Comparison of ENCODE assay signal across 22 cellular contexts in the genomic region with DNA sequence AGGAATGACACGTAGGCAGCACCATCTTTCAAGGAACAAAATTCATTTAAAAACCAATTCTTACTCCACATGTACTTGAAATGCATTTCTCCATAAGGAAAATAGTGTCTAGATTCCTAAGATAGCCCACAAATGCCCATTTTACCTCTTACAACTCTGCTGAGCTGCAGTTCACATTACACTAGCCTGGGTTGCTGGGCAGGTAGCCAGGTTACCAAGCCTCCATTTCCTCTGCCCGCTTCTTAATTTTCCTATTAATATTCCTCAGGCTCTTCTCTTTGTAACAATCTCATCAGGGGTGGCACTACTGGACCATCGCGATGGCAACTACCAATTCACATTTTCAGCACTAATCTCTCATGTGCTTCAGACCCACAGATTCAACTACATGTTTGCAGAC. TPM values are rescaled to one million over a fixed set of nuclear protein-coding genes. Genes with fewer than 3 reads are reported as not detected.
DNase-seq lines count a peak whose midpoint lies in the region; ATAC-seq and TF ChIP-seq lines count a peak whose summit lies in the region.
"Had no signal": no experiment of that assay in that cellular context is flagged by ENCODE, and none has a peak within 500 bp of the region (broad histone marks: within the 10 kb centered on the region; RNA-seq: fewer than 3 reads in every experiment).

No MANE protein-coding gene starts in this region.

- H3K27ac Mint-ChIP-seq in activated CD4-positive, alpha-beta T cell treated with anti-CD3 and anti-CD28 coated beads, Interleukin-2, amount 10 ng/mL, durations not matched to agents 24 days and 14 days, result no peak overlapping the region
- H3K27ac Mint-ChIP-seq: activated naive CD4-positive, alpha-beta T cell treated with anti-CD3 and anti-CD28 coated beads, Interleukin-2, amount 10 ng/mL, durations not matched to agents 7 days and 5 days; stimulated activated naive B cell treated with anti-CD40 and anti-IgM and Interleukin-4, amounts not matched to agents 10 μg/mL and 1 μg/mL and 100 μg/mL, for 72 hours had no signal

- ATAC-seq in left cardiac atrium (no peak), left ventricle myocardium superior (peak; percentile 15)
- ATAC-seq: stimulated activated naive B cell treated with anti-CD40 and anti-IgM and Interleukin-4, amounts not matched to agents 10 μg/mL and 1 μg/mL and 100 μg/mL, for 72 hours had no signal

- peaks cover 17% of the 10 kb centered on the region for H3K36me3 Mint-ChIP-seq in activated CD4-positive, alpha-beta T cell treated with anti-CD3 and anti-CD28 coated beads, Interleukin-2, amount 10 ng/mL, durations not matched to agents 24 days and 14 days (ENCODE audit: low read depth)
- H3K36me3 Mint-ChIP-seq: stimulated activated naive B cell treated with anti-CD40 and anti-IgM and Interleukin-4, amounts not matched to agents 10 μg/mL and 1 μg/mL and 100 μg/mL, for 72 hours had no signal

- H3K27ac ChIP-seq in left ventricle myocardium inferior (replicated peaks), result peak overlapping the region; percentile 72
- H3K27ac ChIP-seq: dorsolateral prefrontal cortex, KMS-11, neutrophil, skin epidermis, testis, uterus had no signal

- H3K9me3 ChIP-seq in left ventricle myocardium inferior (replicated peaks), result no peaks in the 10 kb centered on the region
- H3K9me3 ChIP-seq: neutrophil, testis, uterus had no signal

- peaks cover 30% of the 10 kb centered on the region for H3K4me1 Mint-ChIP-seq in activated CD4-positive, alpha-beta T cell treated with anti-CD3 and anti-CD28 coated beads, Interleukin-2, amount 10 ng/mL, durations not matched to agents 24 days and 14 days

- no peak for TF ChIP-seq CTCF in left ventricle myocardium inferior (IDR thresholded peaks at IDR 0.05; ENCODE audit: borderline replicate concordance)

- H3K36me3 ChIP-seq in left ventricle myocardium inferior, result no peaks in the 10 kb centered on the region
- H3K36me3 ChIP-seq: neutrophil, uterus had no signal

- no peak for DNase-seq in left ventricle myocardium inferior
- DNase-seq in left cardiac atrium, result no peak
- peak; percentile 35 for DNase-seq in NCI-H226
- no peak for DNase-seq in left ventricle myocardium superior
- DNase-seq in activated CD4-positive, alpha-beta T cell treated with anti-CD3 and anti-CD28 coated beads, Interleukin-2, amount 10 ng/mL, durations not matched to agents 24 days and 14 days, result no peak
- DNase-seq in activated CD8-positive, alpha-beta memory T cell treated with anti-CD3 and anti-CD28 coated beads, Interleukin-2, amount 50 U/mL, for 48 hours, result no peak
- DNase-seq in AG08396 (ENCODE audit: low spot score), result no peak
- DNase-seq: activated CD8-positive, alpha-beta memory T cell treated with anti-CD3 and anti-CD28 coated beads for 24 hours; activated naive CD4-positive, alpha-beta T cell treated with anti-CD3 and anti-CD28 coated beads, Interleukin-2, amount 10 ng/mL, durations not matched to agents 7 days and 5 days; CD4-positive, alpha-beta T cell; central memory CD4-positive, alpha-beta T cell; DMS53; dorsolateral prefrontal cortex; NCI-H1092 treated with DMSO at 0.1 percent for 48 hours; NCI-H69; stimulated activated naive B cell treated with anti-CD40 and anti-IgM and Interleukin-4, amounts not matched to agents 10 μg/mL and 1 μg/mL and 100 μg/mL, for 72 hours; SW 1271; testis; uterus had no signal

- H3K27me3 ChIP-seq in left ventricle myocardium inferior (ENCODE audit: low read depth), result no peaks in the 10 kb centered on the region
- H3K27me3 ChIP-seq: dorsolateral prefrontal cortex, neutrophil, testis, uterus had no signal

- no peaks in the 10 kb centered on the region for H3K27me3 Mint-ChIP-seq in activated CD4-positive, alpha-beta T cell treated with anti-CD3 and anti-CD28 coated beads, Interleukin-2, amount 10 ng/mL, durations not matched to agents 24 days and 14 days
- H3K27me3 Mint-ChIP-seq: activated naive CD4-positive, alpha-beta T cell treated with anti-CD3 and anti-CD28 coated beads, Interleukin-2, amount 10 ng/mL, durations not matched to agents 7 days and 5 days; CD4-positive, alpha-beta T cell; stimulated activated naive B cell treated with anti-CD40 and anti-IgM and Interleukin-4, amounts not matched to agents 10 μg/mL and 1 μg/mL and 100 μg/mL, for 72 hours had no signal

- no peaks in the 10 kb centered on the region for H3K9me3 Mint-ChIP-seq in activated CD4-positive, alpha-beta T cell treated with anti-CD3 and anti-CD28 coated beads, Interleukin-2, amount 10 ng/mL, durations not matched to agents 24 days and 14 days
- H3K9me3 Mint-ChIP-seq: activated naive CD4-positive, alpha-beta T cell treated with anti-CD3 and anti-CD28 coated beads, Interleukin-2, amount 10 ng/mL, durations not matched to agents 7 days and 5 days; CD4-positive, alpha-beta T cell; stimulated activated naive B cell treated with anti-CD40 and anti-IgM and Interleukin-4, amounts not matched to agents 10 μg/mL and 1 μg/mL and 100 μg/mL, for 72 hours had no signal

- H3K4me1 ChIP-seq in left ventricle myocardium inferior, result peaks cover 69% of the 10 kb centered on the region
- H3K4me1 ChIP-seq: testis had no signal

- no peak overlapping the region for H3K4me3 Mint-ChIP-seq in activated CD4-positive, alpha-beta T cell treated with anti-CD3 and anti-CD28 coated beads, Interleukin-2, amount 10 ng/mL, durations not matched to agents 24 days and 14 days
- H3K4me3 Mint-ChIP-seq: activated naive CD4-positive, alpha-beta T cell treated with anti-CD3 and anti-CD28 coated beads, Interleukin-2, amount 10 ng/mL, durations not matched to agents 7 days and 5 days; CD4-positive, alpha-beta T cell; stimulated activated naive B cell treated with anti-CD40 and anti-IgM and Interleukin-4, amounts not matched to agents 10 μg/mL and 1 μg/mL and 100 μg/mL, for 72 hours had no signal

- no peak overlapping the region for H3K4me3 ChIP-seq in left ventricle myocardium inferior
- H3K4me3 ChIP-seq: dorsolateral prefrontal cortex, skin epidermis, testis, uterus had no signal

- intact Hi-C loops in left ventricle myocardium inferior (cut with micrococcal nuclease), result no loop called here
- intact Hi-C loops in left cardiac atrium (cut with DNase I), result loop anchor here in 1 of 2 donors (5.0 kb wide), 1 partner anchor 111 kb away; no protein-coding TSS in a partner anchor
- intact Hi-C loops in left ventricle myocardium superior (cut with micrococcal nuclease), result no loop called here
- intact Hi-C loops in activated CD4-positive, alpha-beta T cell treated with anti-CD3 and anti-CD28 coated beads, Interleukin-2, amount 10 ng/mL, durations not matched to agents 24 days and 14 days (cut with micrococcal nuclease), result no loop called here

RNA-seq across cellular contexts. Expression of a gene that starts 10.8 kb away (rescaled TPM):
- total RNA-seq in left ventricle myocardium inferior (99.2 TPM), left cardiac atrium (100 to 1,000 TPM in 1 of 2 donors, 10 to 100 TPM in 1; 86.7 to 182 TPM), left ventricle myocardium superior (41.4 TPM)
- total RNA-seq in activated CD4-positive, alpha-beta T cell treated with anti-CD3 and anti-CD28 coated beads, Interleukin-2, amount 10 ng/mL, durations not matched to agents 24 days and 14 days, result 181 and 193 TPM in 2 replicates
